Comparison of ENCODE assay signal across 13 cellular contexts in genomic region chr11:11400635-11401232, GRCh38. TPM values are rescaled to one million over a fixed set of nuclear protein-coding genes. Genes with fewer than 3 reads are reported as not detected.
DNase-seq lines count a peak whose midpoint lies in the region; ATAC-seq, FAIRE-seq and TF ChIP-seq lines count a peak whose summit lies in the region.
"Had no signal": no experiment of that assay in that cellular context is flagged by ENCODE, and none has a peak within 500 bp of the region (broad histone marks: within the 10 kb centered on the region; RNA-seq: fewer than 3 reads in every experiment).

No MANE protein-coding gene starts in this region.

- no TSS peak for BruUV-seq in HepG2 (replicated peaks; lab: Mats Ljungman, UMichigan)

- H3K36me3 ChIP-seq in SU-DHL-6 (ENCODE audit: low read length) (no peaks in the 10 kb centered on the region), HepG2 (replicated peaks in 1 of 2; ENCODE audit: control insufficient read depth in 1 of 2, insufficient read depth in 2 of 2, low read length in 2 of 2) (no peaks in the 10 kb centered on the region)

- TF ChIP-seq RAD21 in HepG2 (CRISPR knock-in tag; IDR thresholded peaks at IDR 0.05): no peak

- H3K4me2 ChIP-seq in SU-DHL-6 (ENCODE audit: low read depth, low read length, poor library complexity, severe bottlenecking): no peak overlapping the region
- no peak overlapping the region for H3K4me2 ChIP-seq in HepG2 (ENCODE audit: low read depth, low read length)
- H3K4me2 ChIP-seq: smooth muscle cell had no signal

- H2AFZ ChIP-seq in SU-DHL-6 (ENCODE audit: low read depth, low read length, severe bottlenecking): no peak overlapping the region
- H2AFZ ChIP-seq in HepG2 (ENCODE audit: low read length): no peak overlapping the region

- H3K27ac ChIP-seq in SU-DHL-6 (ENCODE audit: low read depth, low read length): no peak overlapping the region
- H3K27ac ChIP-seq in HepG2 (ENCODE audit: extremely low read length, insufficient read depth, low read length): no peak overlapping the region

- intact Hi-C loops in HepG2 (cut with micrococcal nuclease; ENCODE audit: unreplicated experiment): loop anchor here (1.0 kb wide), 1 partner anchor 387 kb away; no protein-coding TSS in a partner anchor

- ATAC-seq in HepG2 (peak; percentile 70), GM21723 (IDR thresholded peaks at IDR 0.05; ENCODE audit: unreplicated experiment) (no peak)

- POLR2A ChIA-PET in HEK293T (lab: Yijun Ruan, JAX) (interaction anchor here (1.5 kb wide), 1 partner anchor 12 kb away, joined by 3 read pairs; no protein-coding TSS in a partner anchor), HepG2 (lab: Yijun Ruan, JAX) (no interaction called here)

- no peaks in the 10 kb centered on the region for H3K9me2 ChIP-seq in SU-DHL-6 (replicated peaks; ENCODE audit: insufficient read depth, low read length)

- DNase-seq in DMS 273 (lab: John Stamatoyannopoulos, UW; ENCODE audit: unreplicated experiment) (peak; percentile 25), DMS 273 treated with DMSO at 0.1 percent for 48 hours (lab: John Stamatoyannopoulos, UW) (no peak), HEK293T (ENCODE audit: extremely low spot score) (peak; percentile 49), HepG2 (ENCODE audit: low spot score) (peak; percentile 12), NCI-H345 treated with DMSO at 0.1 percent for 48 hours (lab: John Stamatoyannopoulos, UW; ENCODE audit: unreplicated experiment) (no peak)
- DNase-seq in activated CD8-positive, alpha-beta memory T cell treated with anti-CD3 and anti-CD28 coated beads, Interleukin-2, amount 50 U/mL, for 4 hours: no peak
- DNase-seq: NCI-H2081 treated with DMSO at 0.1 percent for 48 hours, T-helper 1 cell had no signal

- TF ChIP-seq POLR2A in HepG2 (IDR thresholded peaks at IDR 0.05; ENCODE audit: insufficient read depth in 1 of 2, low read depth in 2 of 2, low read length in 2 of 2): no peak

- WGBS in HepG2 (ENCODE audit: low lambda C conversion rate): 0% methylated on average over 9 of the region's 9 CpGs

- H4K20me1 ChIP-seq in SU-DHL-6 (ENCODE audit: low read depth, low read length) (no peaks in the 10 kb centered on the region), HepG2 (ENCODE audit: insufficient read depth, low read length) (no peaks in the 10 kb centered on the region)

- H3K9ac ChIP-seq in SU-DHL-6 (ENCODE audit: low read length) (no peak overlapping the region), HepG2 (ENCODE audit: insufficient read depth, low read depth, low read length) (no peak overlapping the region)

- TF ChIP-seq EP300 in HepG2 (IDR thresholded peaks at IDR 0.05; ENCODE audit: low read depth in 2 of 2, low read length in 2 of 2): no peak
- no peak for TF ChIP-seq EP300 in HepG2 (CRISPR knock-in tag; IDR thresholded peaks at IDR 0.05; ENCODE audit: borderline replicate concordance)

- H3K79me2 ChIP-seq in SU-DHL-6 (ENCODE audit: insufficient read depth, low read length) (no peaks in the 10 kb centered on the region), HepG2 (ENCODE audit: insufficient read depth, low read length) (no peaks in the 10 kb centered on the region)

- TF ChIP-seq CTCF in SU-DHL-6 (IDR thresholded peaks at IDR 0.05; ENCODE audit: insufficient read depth, low read length, poor library complexity, severe bottlenecking) (peak; percentile 15), HepG2 (CRISPR knock-in tag; IDR thresholded peaks at IDR 0.05) (peak; percentile 40; the same call in 1 of the 2 replicates)

- H3K27me3 ChIP-seq in SU-DHL-6 (ENCODE audit: low read length): no peaks in the 10 kb centered on the region
- H3K27me3 ChIP-seq in HepG2 (ENCODE audit: control insufficient read depth in 1 of 2, insufficient read depth in 2 of 2, low read length in 2 of 2): peaks cover 1 to 17% of the 10 kb centered on the region in 2 experiments; a peak in 3 of 5 replicates

- H3K4me1 ChIP-seq in HepG2 (ENCODE audit: insufficient read depth, low read length): no peaks in the 10 kb centered on the region

- H3F3A ChIP-seq in SU-DHL-6 (ENCODE audit: insufficient read depth): no peaks in the 10 kb centered on the region

- H3K4me3 ChIP-seq in SU-DHL-6 (ENCODE audit: insufficient read depth, low read length, poor library complexity, severe bottlenecking) (no peak overlapping the region), HepG2 (replicated peaks in 1 of 3; ENCODE audit: insufficient read depth in 1 of 3, low read depth in 2 of 3, low read length in 3 of 3) (no peak overlapping the region)
- H3K4me3 ChIP-seq: smooth muscle cell had no signal

- H3K9me3 ChIP-seq in SU-DHL-6 (ENCODE audit: insufficient read depth, low read length) (no peaks in the 10 kb centered on the region), HepG2 (ENCODE audit: low read length) (no peaks in the 10 kb centered on the region)

- no peak for FAIRE-seq in HepG2 (lab: Jason Lieb, UNC)
- FAIRE-seq: A204.1, H54 had no signal

- in situ Hi-C loops in HepG2 (cut with HindIII; ENCODE audit: extremely low pct_ligation_motif_present, low pct_unique_long_range_greater_than_20kb): loop anchor here (5.0 kb wide), 1 partner anchor 387 kb away; no protein-coding TSS in a partner anchor

- CTCF ChIA-PET in HEK293T (lab: Yijun Ruan, JAX): no interaction called here
- CTCF ChIA-PET in HepG2 (lab: Yijun Ruan, JAX; ENCODE audit: low intra/inter-chr PET ratio, low total read pairs): interaction anchor here (2.8 kb wide), 1 partner anchor 387 kb away, joined by 18 read pairs; no protein-coding TSS in a partner anchor

TF ChIP-seq in HEK293T, 16 proteins besides CTCF, POLR2A, EP300 and RAD21 (continues in another document):
- TF ChIP-seq BHLHE40 (IDR thresholded peaks at IDR 0.05; ENCODE audit: borderline replicate concordance) (no peak), LEF1 (IDR thresholded peaks at IDR 0.05; ENCODE audit: borderline replicate concordance) (no peak), FOXK2 (IDR thresholded peaks at IDR 0.05) (no peak), SUZ12 (IDR thresholded peaks at IDR 0.05) (no peak), ZNF384 (IDR thresholded peaks at IDR 0.05) (no peak), ARNT (IDR thresholded peaks at IDR 0.05) (no peak), TARDBP (IDR thresholded peaks at IDR 0.05) (no peak), PKNOX1 (IDR thresholded peaks at IDR 0.05) (no peak), FOXM1 (IDR thresholded peaks at IDR 0.05; ENCODE audit: borderline replicate concordance) (no peak), ELF4 (IDR thresholded peaks at IDR 0.05) (no peak), SP1 (IDR thresholded peaks at IDR 0.05) (no peak)

TF ChIP-seq in HepG2, 621 proteins besides CTCF, POLR2A, EP300 and RAD21 (continues in another document):
- TF ChIP-seq SMC3 (IDR thresholded peaks at IDR 0.05; ENCODE audit: low read length) (0 out of 2 replicates have a peak, but pooled peaks have one; percentile 17), SRSF9 (IDR thresholded peaks at IDR 0.05; ENCODE audit: borderline replicate concordance, insufficient read depth, low read depth, low read length, poor library complexity, severe bottlenecking) (no peak), HIC2 (CRISPR knock-in tag; IDR thresholded peaks at IDR 0.05; ENCODE audit: low read depth) (no peak), ESRRA (CRISPR knock-in tag; IDR thresholded peaks at IDR 0.05; ENCODE audit: low read depth) (no peak), STAG1 (CRISPR knock-in tag; IDR thresholded peaks at IDR 0.05) (peak; percentile 58), SP4 (CRISPR knock-in tag; IDR thresholded peaks at IDR 0.05) (no peak), SP5 (CRISPR knock-in tag; IDR thresholded peaks at IDR 0.05; ENCODE audit: borderline replicate concordance, low read depth) (no peak)

RNA-seq across cellular contexts. Expression of gene CSNK2A3, which starts 47.7 kb away (rescaled TPM):
- total RNA-seq in HepG2 (2016; rRNA removed; fragmentation: Illumina TruSeq; extraction: Trizol): 3.5 and 5.4 TPM in 2 replicates
- total RNA-seq in HepG2 (2016; cell fraction: cytosol; rRNA removed; fragmentation: Illumina TruSeq; extraction: Trizol; ENCODE audit: low read depth): 1.6 and 2.0 TPM in 2 replicates
- total RNA-seq in HepG2 (2016; cell fraction: insoluble cytoplasmic fraction; rRNA removed; fragmentation: Illumina TruSeq; extraction: Trizol): 3.4 and 4.2 TPM in 2 replicates
- 1.6 and 2.3 TPM in 2 replicates for total RNA-seq in HepG2 (2016; cell fraction: membrane; rRNA removed; fragmentation: Illumina TruSeq; extraction: Trizol)
- total RNA-seq in HepG2 (2016; cell fraction: nucleus; rRNA removed; fragmentation: Illumina TruSeq; extraction: Trizol): 0.90 and 1.8 TPM in 2 replicates
- 1.5 and 1.7 TPM in 2 replicates for polyA plus RNA-seq in HepG2 (2011; rRNA removed)
- polyA plus RNA-seq in HepG2 (2011; cell fraction: cytosol; rRNA removed): 0.98 and 3.8 TPM in 2 replicates
- polyA plus RNA-seq in HepG2 (2011; cell fraction: nucleus; rRNA removed): 0.71 and 1.1 TPM in 2 replicates
- 10.7 and 12.4 TPM in 2 replicates for polyA plus RNA-seq in HepG2 (2012)
- 0.42 TPM in 2 replicates for polyA plus RNA-seq in HepG2 (2016; cell fraction: cytosol; fragmentation: Illumina TruSeq; extraction: Trizol; ENCODE audit: low read depth)
- 2.2 and 3.1 TPM in 2 replicates for polyA plus RNA-seq in HepG2 (2016; cell fraction: insoluble cytoplasmic fraction; fragmentation: Illumina TruSeq; extraction: Trizol; ENCODE audit: low read depth)
- 0.63 and 0.72 TPM in 2 replicates for polyA plus RNA-seq in HepG2 (2016; cell fraction: membrane; fragmentation: Illumina TruSeq; extraction: Trizol; ENCODE audit: low read depth)
- polyA plus RNA-seq in HepG2 (2016; cell fraction: nucleus; fragmentation: Illumina TruSeq; extraction: Trizol; ENCODE audit: insufficient read depth, low read depth): 1.2 and 2.1 TPM in 2 replicates
- 0.50 and 1.2 TPM in 2 replicates for polyA minus RNA-seq in HepG2 (2011; rRNA and poly(A)+ RNA removed; ENCODE audit: low replicate concordance)
- polyA minus RNA-seq in HepG2 (2011; cell fraction: cytosol; rRNA and poly(A)+ RNA removed): 1.9 and 3.0 TPM in 2 replicates
- polyA minus RNA-seq in HepG2 (2011; cell fraction: nucleus; rRNA and poly(A)+ RNA removed): 1.7 and 3.0 TPM in 2 replicates

Comparison
In these comparisons a context has a peak if more than half of its experiments do, and no peak if none do; other contexts are left out.
1. DNase-seq: peak in DMS 273 (single experiment), HEK293T (single experiment) and HepG2 (single experiment); none in DMS 273 treated with DMSO at 0.1 percent for 48 hours (single experiment), activated CD8-positive, alpha-beta memory T cell treated with anti-CD3 and anti-CD28 coated beads, Interleukin-2, amount 50 U/mL, for 4 hours (single experiment) and NCI-H345 treated with DMSO at 0.1 percent for 48 hours (single experiment).